In genomic region chr5:168066536-168067208, GRCh38 we compare ENCODE assay signal across 28 cellular contexts.
"Had no signal": no experiment of that assay in that cellular context is flagged by ENCODE, and none has a peak within 500 bp of the region (broad histone marks: within the 10 kb centered on the region; RNA-seq: fewer than 3 reads in every experiment).

No MANE protein-coding gene starts in this region.

- H3K4me1 ChIP-seq: parathyroid adenoma, stomach, suprapubic skin, tibial nerve had no signal

- DNase-seq: activated CD4-positive, alpha-beta memory T cell treated with anti-CD3 and anti-CD28 coated beads, Interleukin-2, amount 10 ng/mL, durations not matched to agents 7 days and 5 days; activated CD4-positive, alpha-beta T cell treated with anti-CD3 and anti-CD28 coated beads for 48 hours; activated effector memory CD4-positive, alpha-beta T cell treated with Interleukin-2 at 50 U/mL for 16 hours; activated naive CD4-positive, alpha-beta T cell treated with anti-CD3 and anti-CD28 coated beads, Interleukin-2, amount 10 ng/mL, durations not matched to agents 7 days and 5 days; activated naive CD8-positive, alpha-beta T cell treated with anti-CD3 and anti-CD28 coated beads, Interleukin-2, amount 50 U/mL, for 24 hours; activated T-cell treated with anti-CD3 and anti-CD28 coated beads, Interleukin-2, amount 50 U/mL, for 72 hours; anterior cingulate cortex; brain microvascular endothelial cell; caudate nucleus; effector CD8-positive, alpha-beta T cell; foreskin melanocyte; glutamatergic neuron; hypothalamus; left cardiac atrium; mesendoderm; mucosa of descending colon; nephron progenitor cell; nucleus accumbens; right lobe of liver; stimulated activated CD4-positive, alpha-beta T cell treated with anti-CD3 and anti-CD28 coated beads, Interleukin-2, amount 100 ng/mL, for 24 hours; stomach; T1000 had no signal

- H3K9me3 ChIP-seq: mucosa of descending colon, right lobe of liver, stomach, suprapubic skin, tibial nerve had no signal

- H3K4me3 ChIP-seq: mucosa of descending colon, right lobe of liver, skin epidermis, stomach, suprapubic skin, tibial nerve had no signal

- H3K27me3 ChIP-seq: brain microvascular endothelial cell, right lobe of liver, stomach, suprapubic skin, tibial nerve had no signal

- ATAC-seq: activated naive CD8-positive, alpha-beta T cell treated with anti-CD3 and anti-CD28 coated beads, Interleukin-2, amount 50 U/mL, for 24 hours; activated T-cell treated with anti-CD3 and anti-CD28 coated beads, Interleukin-2, amount 50 U/mL, for 72 hours; esophagus mucosa; left cardiac atrium; mucosa of descending colon; stimulated activated effector memory CD8-positive, alpha-beta T cell treated with anti-CD3 and anti-CD28 coated beads, Interleukin-12 subunit alpha, Interleukin-12 subunit beta, amount 100 ng/mL, for 72 hours had no signal

- H3K27ac ChIP-seq: brain microvascular endothelial cell, parathyroid adenoma, right lobe of liver, skin epidermis, stomach, suprapubic skin, tibial nerve had no signal
